1 cellular context compared by ENCODE assay signal in genomic region chr17:81531013-81531412, GRCh38.
A peak's percentile ranks its signal among the peaks of the same experiment; 100 is the strongest.
TF ChIP-seq lines count a peak whose summit lies in the region.
"Not testable (repeated sequence)": the region's sequence is repeated elsewhere in the genome, so short reads cannot be mapped to it uniquely, and the experiment has no call there.

No MANE protein-coding gene starts in this region.

TF ChIP-seq in HepG2, 621 proteins besides CTCF, POLR2A, EP300 and RAD21:
- TF ChIP-seq ZNF207 (IDR thresholded peaks at IDR 0.05; ENCODE audit: borderline replicate concordance) (0 out of 2 replicates have a peak, but pooled peaks have one; percentile 40), CREB1 (IDR thresholded peaks at IDR 0.05) (peak; percentile 74)
- not testable (repeated sequence) for TF ChIP-seq CREB1 (CRISPR knock-in tag; IDR thresholded peaks at IDR 0.05)
